ENCODE assay signal across 10 cellular contexts in the genomic region with DNA sequence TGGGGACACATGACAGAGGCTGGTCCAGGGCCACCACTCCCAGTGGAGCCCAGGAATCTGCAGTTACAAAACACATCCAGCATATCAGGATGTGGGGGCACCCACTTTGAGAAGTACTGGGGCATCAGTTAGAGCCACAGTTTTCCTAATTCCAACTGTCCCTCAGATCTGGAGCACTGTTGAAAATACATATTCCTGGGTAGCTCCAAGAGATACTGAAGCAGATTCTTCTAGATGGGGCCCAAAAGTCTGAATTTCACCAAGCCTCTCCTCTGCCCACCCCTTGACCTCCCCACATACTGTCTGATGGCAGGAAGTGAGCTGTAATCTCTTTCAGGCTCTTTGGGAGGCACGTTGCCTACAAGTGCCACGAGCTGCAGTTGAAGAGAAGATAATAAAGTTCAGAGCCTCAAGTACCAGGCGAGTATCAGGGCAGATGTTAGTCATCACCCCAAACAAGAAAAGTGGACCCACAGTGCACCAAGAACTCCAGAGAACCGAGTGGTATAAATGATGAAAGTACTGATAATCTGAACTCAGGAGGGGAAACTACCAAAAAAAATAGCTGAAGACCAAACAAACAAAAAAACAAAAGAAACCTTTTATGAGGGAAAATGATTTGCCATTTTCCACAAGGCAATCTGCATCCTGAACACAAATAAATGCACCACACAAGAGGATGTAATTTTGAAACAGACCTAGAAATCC.
A peak's percentile ranks its signal among the peaks of the same experiment; 100 is the strongest.
DNase-seq lines count a peak whose midpoint lies in the region; ATAC-seq and TF ChIP-seq lines count a peak whose summit lies in the region.
"Had no signal": no experiment of that assay in that cellular context is flagged by ENCODE, and none has a peak within 500 bp of the region (broad histone marks: within the 10 kb centered on the region; RNA-seq: fewer than 3 reads in every experiment).

No MANE protein-coding gene starts in this region.

- H3K36me3 Mint-ChIP-seq in CD8-positive, alpha-beta T cell: no peaks in the 10 kb centered on the region

- CTCF ChIA-PET in CD8-positive, alpha-beta T cell (lab: Charles Lee): no interaction called here

- H3K4me1 ChIP-seq in CD8-positive, alpha-beta T cell (ENCODE audit: insufficient read depth, low read length): peaks cover 7% of the 10 kb centered on the region

- H3K4me3 ChIP-seq in CD8-positive, alpha-beta T cell (ENCODE audit: low read depth, low read length): no peak overlapping the region
- no peak overlapping the region for H3K4me3 ChIP-seq in H7 (ENCODE audit: insufficient read depth, low read depth, low read length)
- H3K4me3 ChIP-seq: esophagus squamous epithelium, transverse colon had no signal

- H3K27me3 Mint-ChIP-seq in CD8-positive, alpha-beta T cell (ENCODE audit: low read depth): no peaks in the 10 kb centered on the region

- H3K9me3 Mint-ChIP-seq in CD8-positive, alpha-beta T cell: no peaks in the 10 kb centered on the region

- peak overlapping the region; percentile 24 for H3K4me3 Mint-ChIP-seq in CD8-positive, alpha-beta T cell

- POLR2A ChIA-PET in CD8-positive, alpha-beta T cell (lab: Charles Lee): no interaction called here

- H3K27me3 ChIP-seq in CD8-positive, alpha-beta T cell (ENCODE audit: insufficient read depth, low read length): no peaks in the 10 kb centered on the region
- H3K27me3 ChIP-seq in H7 (ENCODE audit: control insufficient read depth, insufficient read depth, low read length): no peaks in the 10 kb centered on the region
- H3K27me3 ChIP-seq: esophagus squamous epithelium, transverse colon had no signal

- no peak for DNase-seq in CD8-positive, alpha-beta T cell
- DNase-seq in amniotic epithelial cell (ENCODE audit: low read depth) (peak; percentile 77), cortex of kidney (lab: John Stamatoyannopoulos, UW) (no peak), SIG-M5 treated with dmso at 0.1 percent for 504 hours (lab: John Stamatoyannopoulos, UW; ENCODE audit: unreplicated experiment) (no peak), C1 segment of cervical spinal cord (lab: John Stamatoyannopoulos, UW) (no peak), H7 (no peak)
- DNase-seq: esophagus squamous epithelium, transverse colon had no signal

- H3K4me1 Mint-ChIP-seq in CD8-positive, alpha-beta T cell (ENCODE audit: low read depth): peaks cover 14% of the 10 kb centered on the region

- no peak overlapping the region for H3K27ac Mint-ChIP-seq in CD8-positive, alpha-beta T cell

- no peak for TF ChIP-seq CTCF in CD8-positive, alpha-beta T cell (IDR thresholded peaks at IDR 0.05)

- no peaks in the 10 kb centered on the region for H3K36me3 ChIP-seq in CD8-positive, alpha-beta T cell (ENCODE audit: insufficient read depth, low read length)
- H3K36me3 ChIP-seq in H7 (replicated peaks; ENCODE audit: control insufficient read depth, insufficient read depth, low read length): no peaks in the 10 kb centered on the region
- H3K36me3 ChIP-seq: esophagus squamous epithelium, transverse colon had no signal

- no peak for ATAC-seq in CD8-positive, alpha-beta T cell
- ATAC-seq in GM19395 (IDR thresholded peaks at IDR 0.05; ENCODE audit: unreplicated experiment): peak; percentile 62
- ATAC-seq in HG03457 (IDR thresholded peaks at IDR 0.05; ENCODE audit: unreplicated experiment): peak; percentile 25

- intact Hi-C loops in CD8-positive, alpha-beta T cell (cut with DNase I, micrococcal nuclease): no loop called here

- no peak overlapping the region for H3K27ac ChIP-seq in CD8-positive, alpha-beta T cell (ENCODE audit: low read depth, low read length)
- H3K27ac ChIP-seq: esophagus squamous epithelium, transverse colon had no signal

- no peaks in the 10 kb centered on the region for H3K9me3 ChIP-seq in CD8-positive, alpha-beta T cell (ENCODE audit: low read length)
- H3K9me3 ChIP-seq: esophagus squamous epithelium, transverse colon had no signal
